ENCODE assay signal across 1 cellular context in genomic region chr7:101099969-101100781, GRCh38.
TF ChIP-seq lines count a peak whose summit lies in the region.

No MANE protein-coding gene starts in this region.

TF ChIP-seq in K562, 482 proteins besides CTCF, POLR2A, EP300 and RAD21 (continued from another document and continues in another):
- TF ChIP-seq MGA (IDR thresholded peaks at IDR 0.05), result peak; percentile 96
- TF ChIP-seq ARID2 (IDR thresholded peaks at IDR 0.05), result no peak
- TF ChIP-seq ZNF146 (CRISPR knock-in tag; IDR thresholded peaks at IDR 0.05; ENCODE audit: unreplicated experiment), result no peak
- TF ChIP-seq RREB1 (CRISPR knock-in tag; IDR thresholded peaks at IDR 0.05), result peak; percentile 91
- peak in 1 of 2 experiments; percentile 65; a peak in 1 of 4 replicates for TF ChIP-seq UBTF (IDR thresholded peaks at IDR 0.05; ENCODE audit: borderline replicate concordance in 1 of 2, low read depth in 2 of 2, low read length in 2 of 2)
- TF ChIP-seq THAP12 (CRISPR knock-in tag; IDR thresholded peaks at IDR 0.05), result peak; percentile 24; the same call in 1 of the 2 replicates
- peak; percentile 98 for TF ChIP-seq SMARCA4 (IDR thresholded peaks at IDR 0.05)
- TF ChIP-seq MITF (IDR thresholded peaks at IDR 0.05), result peak; percentile 62
- TF ChIP-seq NFRKB (IDR thresholded peaks at IDR 0.05; ENCODE audit: low read depth), result peak; percentile 90; the same call in 1 of the 2 replicates
- no peak for TF ChIP-seq SRSF3 (IDR thresholded peaks at IDR 0.05; ENCODE audit: insufficient read depth, low read length)
- TF ChIP-seq KDM5B (IDR thresholded peaks at IDR 0.05; ENCODE audit: insufficient replicate concordance, low read depth, low read length), result peak; percentile 83
- TF ChIP-seq ZNF197 (CRISPR knock-in tag; IDR thresholded peaks at IDR 0.05; ENCODE audit: low read depth), result peak; percentile 35; the same call in 1 of the 2 replicates
- TF ChIP-seq ETV5 (CRISPR knock-in tag; IDR thresholded peaks at IDR 0.05; ENCODE audit: low read depth), result peak; percentile 55; the same call in 1 of the 2 replicates
- peak; percentile 100 for TF ChIP-seq JUND (IDR thresholded peaks at IDR 0.05; ENCODE audit: borderline replicate concordance, low read depth, low read length)
- TF ChIP-seq JUND (tag; IDR thresholded peaks at IDR 0.05; ENCODE audit: borderline replicate concordance, low read depth, low read length), result peak; percentile 99; the same call in 2 of the 3 replicates
- no peak for TF ChIP-seq ZNF785 (CRISPR knock-in tag; IDR thresholded peaks at IDR 0.05)
- TF ChIP-seq GATAD2A (IDR thresholded peaks at IDR 0.05), result peak; percentile 47; the same call in 1 of the 2 replicates
- peak; percentile 69; the same call in 1 of the 2 replicates for TF ChIP-seq ERF (CRISPR knock-in tag; IDR thresholded peaks at IDR 0.05)
- TF ChIP-seq ZNF507 (tag; conservative IDR thresholded peaks at IDR 0.05), result no peak
- TF ChIP-seq MCM2 (IDR thresholded peaks at IDR 0.05; ENCODE audit: low read depth), result no peak
- peak; percentile 94 for TF ChIP-seq L3MBTL2 (IDR thresholded peaks at IDR 0.05)
- peak; percentile 72 for TF ChIP-seq ZBTB2 (IDR thresholded peaks at IDR 0.05)
- TF ChIP-seq CCNT2 (IDR thresholded peaks at IDR 0.05; ENCODE audit: borderline replicate concordance, extremely low read depth, insufficient read length, low read depth, low read length), result peak; percentile 85
- peak; percentile 79 for TF ChIP-seq FOS (IDR thresholded peaks at IDR 0.05; ENCODE audit: extremely low read depth, insufficient read length)
- TF ChIP-seq FOXJ3 (CRISPR knock-in tag; IDR thresholded peaks at IDR 0.05), result no peak
- TF ChIP-seq HES1 (IDR thresholded peaks at IDR 0.05; ENCODE audit: low read depth), result peak; percentile 45; the same call in 1 of the 2 replicates
